Comparison of ENCODE assay signal across 8 cellular contexts in genomic region chr1:36322786-36323635, GRCh38. TPM values are rescaled to one million over a fixed set of nuclear protein-coding genes. Genes with fewer than 3 reads are reported as not detected.
A peak's percentile ranks its signal among the peaks of the same experiment; 100 is the strongest.
DNase-seq lines count a peak whose midpoint lies in the region; ATAC-seq, FAIRE-seq and TF ChIP-seq lines count a peak whose summit lies in the region.

No MANE protein-coding gene starts in this region.

- H3K36me3 ChIP-seq in KMS-11 (ENCODE audit: insufficient read depth) (no peaks in the 10 kb centered on the region), cardiac muscle cell (no peaks in the 10 kb centered on the region), trophoblast cell (ENCODE audit: control insufficient read depth in 1 of 2, insufficient read depth in 2 of 2, low read length in 2 of 2) (peaks cover 0 to 3% of the 10 kb centered on the region in 2 experiments)

- no peak for ATAC-seq in GM21367 (IDR thresholded peaks at IDR 0.05; ENCODE audit: unreplicated experiment)

- H2AFZ ChIP-seq in KMS-11 (ENCODE audit: low read depth) (peak overlapping the region; percentile 49), trophoblast cell (ENCODE audit: insufficient read depth, low read length, poor library complexity) (peak overlapping the region; percentile 84)

- peak overlapping the region; percentile 90 for H4K91ac ChIP-seq in trophoblast cell (ENCODE audit: low read depth, low read length)

- WGBS in trophoblast cell (ENCODE audit: extremely low coverage, insufficient coverage, insufficient read length): no CpG with 5 or more reads among the region's 83 CpGs

- H3K79me1 ChIP-seq in trophoblast cell (ENCODE audit: low read length): peaks cover 23% of the 10 kb centered on the region

- H3K27me3 ChIP-seq in KMS-11 (ENCODE audit: insufficient read depth, low read depth) (no peaks in the 10 kb centered on the region; the same call in 1 of the 2 replicates), cardiac muscle cell (no peaks in the 10 kb centered on the region), trophoblast cell (ENCODE audit: insufficient read depth, low read length) (no peaks in the 10 kb centered on the region)

- DNase-seq in GM12891 (ENCODE audit: insufficient read length, low spot score) (peak; percentile 53), cardiac muscle cell (ENCODE audit: low read depth in 1 of 2, low spot score in 1 of 2) (peak in 1 of 2 donors; percentile 77), trophoblast cell (peak in 1 of 2 donors; percentile 36), NCI-H524 treated with DMSO at 0.1 percent for 48 hours (lab: John Stamatoyannopoulos, UW) (no peak), medulla oblongata (ENCODE audit: extremely low spot score) (no peak)
- DNase-seq in activated effector memory CD4-positive, alpha-beta T cell treated with Interleukin-2 at 50 U/mL for 16 hours: peak; percentile 8

- H3K4me1 ChIP-seq in KMS-11 (ENCODE audit: low read depth, poor library complexity, severe bottlenecking): peaks cover 11% of the 10 kb centered on the region
- peaks cover 31% of the 10 kb centered on the region for H3K4me1 ChIP-seq in cardiac muscle cell (ENCODE audit: low read depth)
- peaks cover 39 to 45% of the 10 kb centered on the region in 2 experiments for H3K4me1 ChIP-seq in trophoblast cell (ENCODE audit: control insufficient read depth in 1 of 2, insufficient read depth in 2 of 2, low read length in 2 of 2)

- H3K4me3 ChIP-seq in KMS-11 (IDR thresholded peaks at IDR 0.05; ENCODE audit: insufficient read depth, low read depth, low read length): peak overlapping the region; percentile 60
- peak overlapping the region; percentile 37 for H3K4me3 ChIP-seq in cardiac muscle cell
- peak overlapping the region; percentile 73 for H3K4me3 ChIP-seq in trophoblast cell (ENCODE audit: low read depth, low read length)

- no peaks in the 10 kb centered on the region for H3K9me3 ChIP-seq in cardiac muscle cell (ENCODE audit: low read depth)
- peaks cover 2% of the 10 kb centered on the region for H3K9me3 ChIP-seq in trophoblast cell (ENCODE audit: insufficient read depth, low read depth, low read length)

- H3K4ac ChIP-seq in trophoblast cell (ENCODE audit: low read depth, low read length): peak overlapping the region; percentile 82

- peak; percentile 90 for FAIRE-seq in GM12891 (lab: Jason Lieb, UNC)

- H3K79me2 ChIP-seq in KMS-11 (ENCODE audit: insufficient read depth, low read depth) (no peaks in the 10 kb centered on the region), trophoblast cell (ENCODE audit: control insufficient read depth, insufficient read depth, low read length, poor library complexity) (peaks cover 8% of the 10 kb centered on the region)

- peak overlapping the region; percentile 23 for H4K12ac ChIP-seq in trophoblast cell (ENCODE audit: low read depth, low read length)

- H4K20me1 ChIP-seq in KMS-11 (ENCODE audit: insufficient read depth): no peaks in the 10 kb centered on the region

- H3K23ac ChIP-seq in trophoblast cell (ENCODE audit: low read length): no peak overlapping the region

- peak overlapping the region; percentile 18 for H3K18ac ChIP-seq in trophoblast cell (ENCODE audit: low read length)

- H3K14ac ChIP-seq in trophoblast cell (ENCODE audit: low read length): peak overlapping the region; percentile 46

- H3K27ac ChIP-seq in KMS-11: no peak overlapping the region
- no peak overlapping the region for H3K27ac ChIP-seq in cardiac muscle cell
- peak overlapping the region; percentile 36 for H3K27ac ChIP-seq in trophoblast cell (ENCODE audit: low read depth, low read length)

- H3K9ac ChIP-seq in KMS-11 (no peak overlapping the region), trophoblast cell (ENCODE audit: low read length) (peak overlapping the region; percentile 50)

- peak overlapping the region; percentile 21 for H2BK120ac ChIP-seq in trophoblast cell (ENCODE audit: insufficient read depth, low read length, poor library complexity)

- H2AK5ac ChIP-seq in trophoblast cell (ENCODE audit: low read length): peak overlapping the region; percentile 25

- no peak for TF ChIP-seq POLR2A in GM12891 (IDR thresholded peaks at IDR 0.05; ENCODE audit: low read depth, low read length)

- peak overlapping the region; percentile 52 for H2BK5ac ChIP-seq in trophoblast cell (ENCODE audit: low read depth, low read length, poor library complexity)

- peak overlapping the region; percentile 81 for H4K8ac ChIP-seq in trophoblast cell (ENCODE audit: low read depth, low read length)

- TF ChIP-seq CTCF in KMS-11 (conservative IDR thresholded peaks at IDR 0.05; ENCODE audit: low read depth, low read length): no peak
- no peak for TF ChIP-seq CTCF in cardiac muscle cell (IDR thresholded peaks at IDR 0.05; ENCODE audit: low read depth, low read length)

- H2BK12ac ChIP-seq in trophoblast cell (ENCODE audit: low read length): no peak overlapping the region

- peak overlapping the region; percentile 29; the same call in 1 of the 2 replicates for H3K4me2 ChIP-seq in KMS-11
- peak overlapping the region; percentile 80 for H3K4me2 ChIP-seq in trophoblast cell (ENCODE audit: low read length)

TF ChIP-seq in GM12891, 5 proteins besides CTCF, POLR2A, EP300 and RAD21:
- TF ChIP-seq PAX5 (IDR thresholded peaks at IDR 0.05; ENCODE audit: insufficient read depth, low read length, severe bottlenecking) (no peak), SPI1 (IDR thresholded peaks at IDR 0.05; ENCODE audit: low read depth, low read length) (no peak), POU2F2 (IDR thresholded peaks at IDR 0.05; ENCODE audit: low read depth, low read length) (no peak), TAF1 (IDR thresholded peaks at IDR 0.05; ENCODE audit: low read depth, low read length) (no peak), POLR2AphosphoS5 (IDR thresholded peaks at IDR 0.05; ENCODE audit: low read depth, low read length) (no peak)

RNA-seq across cellular contexts. Expression of gene EVA1B, which starts 0.4 kb away (rescaled TPM):
- polyA plus RNA-seq in GM12891 (2012; ENCODE audit: low read depth, missing spikeins): 7.6 TPM
- total RNA-seq in cardiac muscle cell: 26.6 and 40.4 TPM in 2 replicates
- 23.6 and 24.5 TPM in 2 replicates for polyA plus RNA-seq in cardiac muscle cell
- polyA plus RNA-seq in trophoblast cell (2013): 35.3 and 37.7 TPM in 2 replicates

RNA-seq across cellular contexts. Expression of gene SH3D21, which starts 16.8 kb away (rescaled TPM):
- 11.7 TPM for polyA plus RNA-seq in GM12891 (2012; ENCODE audit: low read depth, missing spikeins)
- total RNA-seq in cardiac muscle cell: 21.5 and 44.0 TPM in 2 replicates
- 13.5 and 22.8 TPM in 2 replicates for polyA plus RNA-seq in cardiac muscle cell
- polyA plus RNA-seq in trophoblast cell (2013): 14.7 and 15.0 TPM in 2 replicates

Comparison
In these comparisons a context has a peak if more than half of its experiments do, and no peak if none do; other contexts are left out.
1. DNase-seq: peak in GM12891 (single experiment) and activated effector memory CD4-positive, alpha-beta T cell treated with Interleukin-2 at 50 U/mL for 16 hours (single experiment); none in NCI-H524 treated with DMSO at 0.1 percent for 48 hours (single experiment) and medulla oblongata (single experiment).
2. Peak in every context shown above with its lines, with median percentiles within 50 percentile points of each other: H3K4me3 ChIP-seq.